Comparison of ENCODE assay signal across 22 cellular contexts in the genomic region with DNA sequence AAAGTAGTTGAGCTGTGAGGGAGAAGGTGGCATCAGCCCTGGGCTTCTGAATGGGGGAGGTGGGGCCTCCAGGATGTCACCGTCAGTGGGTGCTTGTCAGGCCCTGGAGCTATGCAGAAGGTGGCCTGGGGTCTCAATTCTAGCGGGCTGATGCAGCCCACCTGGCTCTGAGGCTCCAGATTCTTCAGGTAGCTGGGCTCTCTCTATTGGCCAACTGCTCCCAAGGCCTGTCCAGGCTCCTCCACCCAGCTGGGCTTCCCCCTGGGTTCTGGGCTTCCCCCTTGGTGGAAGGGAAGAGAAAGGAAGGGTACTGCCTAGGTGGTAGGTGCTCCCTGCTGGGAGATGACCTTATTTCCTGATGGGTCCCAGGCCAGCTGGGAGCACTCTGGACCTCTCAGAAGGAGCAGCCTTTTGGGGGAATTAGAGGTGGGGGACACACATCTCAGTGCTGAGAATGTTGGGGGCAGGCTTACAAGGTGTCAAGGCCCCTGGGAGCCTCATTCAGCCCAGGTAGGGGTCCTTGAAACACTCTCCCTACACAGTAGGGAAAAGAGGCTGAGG.
"Had no signal": no experiment of that assay in that cellular context is flagged by ENCODE, and none has a peak within 500 bp of the region (broad histone marks: within the 10 kb centered on the region; RNA-seq: fewer than 3 reads in every experiment).

No MANE protein-coding gene starts in this region.

- H3K4me3 ChIP-seq: gastroesophageal sphincter, heart left ventricle, hepatocyte, lower lobe of right lung, mucosa of descending colon had no signal

- H3K36me3 ChIP-seq: gastroesophageal sphincter, heart left ventricle, lower lobe of right lung had no signal

- H3K27ac Mint-ChIP-seq: dendritic cell treated with granulocyte-macrophage colony-stimulating factor and Interleukin-4, amounts not matched to agents 40 ng/mL and 50 ng/mL, for 4 days; effector memory CD8-positive, alpha-beta T cell; endodermal cell; immature natural killer cell; mesothelial cell of epicardium had no signal

- H3K27ac ChIP-seq: epithelial cell of prostate, foreskin keratinocyte, gastroesophageal sphincter, heart left ventricle, hepatocyte, lower lobe of right lung had no signal

- H3K4me1 ChIP-seq: foreskin keratinocyte, gastroesophageal sphincter, heart left ventricle, lower lobe of right lung had no signal

- H3K27me3 ChIP-seq: foreskin keratinocyte, hepatocyte had no signal

- H3K9me3 ChIP-seq: lower lobe of right lung had no signal

- DNase-seq: cerebellar nuclear complex; cortex of kidney; effector CD8-positive, alpha-beta T cell; effector memory CD8-positive, alpha-beta T cell; erythroblast; foreskin keratinocyte; immature natural killer cell; islet precursor cell; kidney; kidney glomerular epithelial cell; left colon; left ventricle myocardium superior; mesenchymal stem cell; mucosa of descending colon had no signal

- ATAC-seq: effector memory CD8-positive, alpha-beta T cell; foreskin keratinocyte; gastroesophageal sphincter; left colon; left ventricle myocardium superior; mucosa of descending colon had no signal
